Comparison of ENCODE assay signal across 1 cellular context in genomic region chr10:111488668-111489067, GRCh38.
TF ChIP-seq lines count a peak whose summit lies in the region.

No MANE protein-coding gene starts in this region.

TF ChIP-seq in K562, 482 proteins besides CTCF, POLR2A, EP300 and RAD21 (continued from another document):
- TF ChIP-seq TCF15 (CRISPR knock-in tag; IDR thresholded peaks at IDR 0.05): no peak
- TF ChIP-seq ZC3H11A (IDR thresholded peaks at IDR 0.05; ENCODE audit: low read depth, low read length): no peak
